ENCODE assay signal across 21 cellular contexts in genomic region chr17:13756763-13757162, GRCh38.
"Had no signal": no experiment of that assay in that cellular context is flagged by ENCODE, and none has a peak within 500 bp of the region (broad histone marks: within the 10 kb centered on the region; RNA-seq: fewer than 3 reads in every experiment).

No MANE protein-coding gene starts in this region.

- H2AFZ ChIP-seq: parathyroid adenoma had no signal

- H3K36me3 ChIP-seq: colonic mucosa, esophagus squamous epithelium, neutrophil, sigmoid colon, tibial artery had no signal

- H3K9me3 ChIP-seq: colonic mucosa, esophagus squamous epithelium, neutrophil, sigmoid colon, testis, tibial artery had no signal

- ATAC-seq: naive thymus-derived CD4-positive, alpha-beta T cell; stimulated activated effector memory CD8-positive, alpha-beta T cell treated with anti-CD3 and anti-CD28 coated beads, Interleukin-12 subunit alpha, Interleukin-12 subunit beta, amount 100 ng/mL, for 72 hours; stimulated activated naive CD8-positive, alpha-beta T cell treated with anti-CD3 and anti-CD28 coated beads, Interleukin-15, Interleukin-2, amounts not matched to agents 100 U/mL and 50 U/mL, for 24 hours had no signal

- H3K9ac ChIP-seq: parathyroid adenoma had no signal

- H3K27ac ChIP-seq: colonic mucosa, esophagus squamous epithelium, neutrophil, parathyroid adenoma, sigmoid colon, testis, tibial artery had no signal

- DNase-seq: colonic mucosa; effector CD8-positive, alpha-beta T cell; esophagus squamous epithelium; hypothalamus; immature natural killer cell; islet precursor cell; kidney glomerular epithelial cell; mesenchymal stem cell; midbrain; naive thymus-derived CD4-positive, alpha-beta T cell; nephron progenitor cell; sigmoid colon; stimulated activated CD4-positive, alpha-beta T cell treated with anti-CD3 and anti-CD28 coated beads, Interleukin-2, amount 100 ng/mL, for 24 hours; stimulated activated CD4-positive, alpha-beta T cell treated with anti-CD3 and anti-CD28 coated beads, Interleukin-4, amount 100 ng/mL, for 24 hours; stimulated activated naive CD8-positive, alpha-beta T cell treated with anti-CD3 and anti-CD28 coated beads, Interleukin-15, Interleukin-2, amounts not matched to agents 100 U/mL and 50 U/mL, for 24 hours; substantia nigra; testis; tibial artery had no signal

- H3K4me1 ChIP-seq: colonic mucosa, esophagus squamous epithelium, parathyroid adenoma, sigmoid colon, testis, tibial artery had no signal

- H3K79me2 ChIP-seq: parathyroid adenoma had no signal

- H3K27me3 ChIP-seq: colonic mucosa, esophagus squamous epithelium, neutrophil, sigmoid colon, testis had no signal

- H3K4me3 ChIP-seq: colonic mucosa, esophagus squamous epithelium, sigmoid colon, testis, tibial artery had no signal
